Comparison of ENCODE assay signal across 19 cellular contexts in the genomic region with DNA sequence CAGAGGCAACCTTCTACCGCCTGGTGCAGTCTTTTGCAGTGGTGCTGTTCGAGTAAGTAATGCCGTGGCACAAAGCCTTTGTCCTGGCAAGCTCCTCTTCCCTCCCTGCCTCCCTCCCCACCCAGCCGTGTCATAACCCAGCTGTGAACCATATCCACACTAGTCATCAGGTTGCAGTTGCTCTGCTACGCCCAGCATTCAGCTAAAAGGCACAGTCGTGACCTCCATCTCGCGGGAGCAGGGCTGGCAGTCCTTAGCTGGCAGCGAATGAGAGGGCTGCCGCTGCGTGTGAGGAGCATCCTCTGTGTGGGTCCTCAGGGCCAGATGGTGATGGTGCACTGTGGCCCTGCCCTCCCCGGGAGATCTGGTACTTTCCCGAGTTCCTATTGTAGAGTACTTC. TPM values are rescaled to one million over a fixed set of nuclear protein-coding genes. Genes with fewer than 3 reads are reported as not detected.
DNase-seq lines count a peak whose midpoint lies in the region; ATAC-seq, FAIRE-seq and TF ChIP-seq lines count a peak whose summit lies in the region.
"Had no signal": no experiment of that assay in that cellular context is flagged by ENCODE, and none has a peak within 500 bp of the region (broad histone marks: within the 10 kb centered on the region; RNA-seq: fewer than 3 reads in every experiment).

No MANE protein-coding gene starts in this region.

- TF ChIP-seq EP300 in gastroesophageal sphincter (IDR thresholded peaks at IDR 0.05) (no peak), sigmoid colon (IDR thresholded peaks at IDR 0.05) (no peak)

- TF ChIP-seq POLR2A in gastroesophageal sphincter (IDR thresholded peaks at IDR 0.05): no peak
- no peak for TF ChIP-seq POLR2A in sigmoid colon (IDR thresholded peaks at IDR 0.05)

- H3K27ac ChIP-seq in gastroesophageal sphincter (peak overlapping the region in 2 of 4 donors; percentile 5 to 24), sigmoid colon (peak overlapping the region in 2 of 4 donors; percentile 14 to 23), kidney (ENCODE audit: low read depth in 2 of 2, low read length in 2 of 2) (no peak overlapping the region)

- H3K4me3 ChIP-seq in gastroesophageal sphincter (no peak overlapping the region), sigmoid colon (no peak overlapping the region), kidney (ENCODE audit: low read length in 2 of 2) (no peak overlapping the region)
- H3K4me3 ChIP-seq: skin epidermis had no signal

- ATAC-seq in gastroesophageal sphincter (peak; percentile 88), GM18861 (IDR thresholded peaks at IDR 0.05; ENCODE audit: unreplicated experiment) (no peak)
- ATAC-seq: CD8-positive, alpha-beta T cell had no signal

- H3K27me3 ChIP-seq in gastroesophageal sphincter (no peaks in the 10 kb centered on the region), sigmoid colon (no peaks in the 10 kb centered on the region)

- H3K4me1 ChIP-seq in gastroesophageal sphincter: peaks cover 0 to 9% (median 0%) of the 10 kb centered on the region in 3 donors
- H3K4me1 ChIP-seq in sigmoid colon: no peaks in the 10 kb centered on the region
- H3K4me1 ChIP-seq in kidney (ENCODE audit: control insufficient read depth in 1 of 2, insufficient read depth in 1 of 2, low read depth in 1 of 2, low read length in 2 of 2): no peaks in the 10 kb centered on the region

- no CpG with 5 or more reads among the region's 13 CpGs for WGBS in gastroesophageal sphincter (ENCODE audit: low coverage in 1 of 2), 2 donors
- 86 to 88% methylated on average over 13 of the region's 13 CpGs for WGBS in sigmoid colon, 2 donors

- DNase-seq in GM04503 (ENCODE audit: low read depth): peak; percentile 75
- DNase-seq in NCI-H69 (lab: John Stamatoyannopoulos, UW): peak; percentile 85
- DNase-seq in sigmoid colon: peak; percentile 83
- DNase-seq in kidney: no peak
- no peak for DNase-seq in NCI-H774 (lab: John Stamatoyannopoulos, UW)
- no peak for DNase-seq in DMS53 treated with DMSO at 0.1 percent for 48 hours (lab: John Stamatoyannopoulos, UW; ENCODE audit: unreplicated experiment)
- DNase-seq: activated naive CD4-positive, alpha-beta T cell treated with Interleukin-2 at 50 U/mL for 16 hours; CD8-positive, alpha-beta T cell; NCI-H748 treated with DMSO at 0.1 percent for 48 hours; SHP77; substantia nigra had no signal

- H3K36me3 ChIP-seq in gastroesophageal sphincter (peaks cover 0 to 91% of the 10 kb centered on the region in 2 donors), sigmoid colon (peaks cover 0 to 93% (median 36%) of the 10 kb centered on the region in 4 donors), kidney (ENCODE audit: control insufficient read depth in 1 of 2, insufficient read depth in 2 of 2, low read length in 2 of 2) (peaks cover 0 to 3% of the 10 kb centered on the region in 2 donors)

- H3K9me3 ChIP-seq in gastroesophageal sphincter: no peaks in the 10 kb centered on the region
- H3K9me3 ChIP-seq in sigmoid colon: no peaks in the 10 kb centered on the region
- no peaks in the 10 kb centered on the region for H3K9me3 ChIP-seq in kidney (ENCODE audit: control insufficient read depth in 1 of 2, low read length in 2 of 2)

- TF ChIP-seq CTCF in gastroesophageal sphincter (IDR thresholded peaks at IDR 0.05) (no peak), sigmoid colon (IDR thresholded peaks at IDR 0.05) (no peak), kidney (IDR thresholded peaks at IDR 0.05; ENCODE audit: borderline replicate concordance, extremely low read depth, insufficient read depth) (no peak)

- H3K9ac ChIP-seq in kidney (ENCODE audit: low read length in 2 of 2): no peak overlapping the region

- intact Hi-C loops in sigmoid colon (cut with DNase I) (loop anchor here (1.0 kb wide), 1 partner anchor 9 kb away; no protein-coding TSS in a partner anchor), kidney (cut with DNase I) (no loop called here)

- FAIRE-seq in kidney (lab: Jason Lieb, UNC): no peak
- FAIRE-seq: islet of Langerhans, TTC549 had no signal

RNA-seq across cellular contexts. Expression of gene CIBAR2, which starts 39.3 kb away (rescaled TPM):
- total RNA-seq in gastroesophageal sphincter (not detected), sigmoid colon (not detected), kidney (1.6 TPM)
- polyA plus RNA-seq in sigmoid colon (not detected), kidney (ENCODE audit: insufficient read depth, low read depth, low replicate concordance) (not detected)
- total RNA-seq: activated CD8-positive, alpha-beta memory T cell treated with anti-CD3 and anti-CD28 coated beads for 36 hours; CD8-positive, alpha-beta T cell; epithelial cell of proximal tubule; HT1080 had no signal

RNA-seq across cellular contexts. Expression of gene KIAA0513, which starts 45.4 kb away (rescaled TPM):
- total RNA-seq in gastroesophageal sphincter (10 to 100 TPM; 14.8 to 43.4 (median 28.5) TPM), sigmoid colon (10 to 100 TPM; 18.6 to 40.2 (median 26.4) TPM), kidney (19.2 TPM)
- polyA plus RNA-seq in sigmoid colon (10 to 100 TPM in 2 of 3 donors, 1 to 10 TPM in 1; 8.4 to 14.8 (median 10.6) TPM), kidney (ENCODE audit: insufficient read depth, low read depth, low replicate concordance) (2.6 TPM)

Comparison
In these comparisons a context has a peak if more than half of its experiments do, and no peak if none do; other contexts are left out.
1. DNase-seq: peak in GM04503 (single experiment), NCI-H69 (single experiment) and sigmoid colon (single experiment); none in kidney (single experiment), NCI-H774 (single experiment) and DMS53 treated with DMSO at 0.1 percent for 48 hours (single experiment).